ENCODE assay signal across 9 cellular contexts in the genomic region with DNA sequence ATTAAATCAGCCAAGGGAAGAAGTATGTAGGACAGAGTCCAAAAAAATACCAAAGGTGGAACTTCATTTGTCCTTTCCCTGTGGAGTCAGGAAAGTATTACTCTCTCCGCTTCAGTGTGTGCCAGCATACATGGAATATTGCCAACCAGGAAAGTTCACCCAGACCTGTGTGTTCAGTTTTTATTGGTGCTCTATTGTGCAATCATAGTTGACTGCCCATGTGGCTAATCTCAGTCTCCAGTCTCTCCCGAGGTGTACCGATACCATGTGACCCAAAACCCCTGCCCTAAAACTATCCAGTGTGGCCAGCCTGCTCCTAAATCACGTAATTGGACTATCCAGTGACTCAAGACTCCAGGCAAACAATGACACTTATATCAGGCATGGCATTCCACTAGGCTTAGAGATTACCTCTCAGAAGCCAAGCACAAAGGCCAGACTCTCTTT. TPM values are rescaled to one million over a fixed set of nuclear protein-coding genes. Genes with fewer than 3 reads are reported as not detected.
A peak's percentile ranks its signal among the peaks of the same experiment; 100 is the strongest.
DNase-seq lines count a peak whose midpoint lies in the region; ATAC-seq, FAIRE-seq and TF ChIP-seq lines count a peak whose summit lies in the region.
"Had no signal": no experiment of that assay in that cellular context is flagged by ENCODE, and none has a peak within 500 bp of the region (broad histone marks: within the 10 kb centered on the region; RNA-seq: fewer than 3 reads in every experiment).

No MANE protein-coding gene starts in this region.

- no peaks in the 10 kb centered on the region for H3K79me2 ChIP-seq in keratinocyte (ENCODE audit: control insufficient read depth, insufficient read depth, low read length)

- WGBS in body of pancreas, 2 donors = 41 to 61% methylated on average over 4 of the region's 4 CpGs
- 72 to 80% methylated on average over 4 of the region's 4 CpGs for WGBS in testis, 2 donors

- no peaks in the 10 kb centered on the region for H4K20me1 ChIP-seq in keratinocyte (ENCODE audit: control insufficient read depth, extremely low read depth, insufficient read depth, low read length)

- H3K4me1 ChIP-seq in body of pancreas (peaks cover 22% of the 10 kb centered on the region), keratinocyte (ENCODE audit: control insufficient read depth, extremely low read depth, insufficient read depth, low read length) (peaks cover 11% of the 10 kb centered on the region), thoracic aorta (ENCODE audit: control insufficient read depth in 1 of 2, low read depth in 2 of 2) (peaks cover 0 to 13% of the 10 kb centered on the region in 2 donors), testis (no peaks in the 10 kb centered on the region)

- no peak for FAIRE-seq in keratinocyte (lab: Jason Lieb, UNC)

- ATAC-seq in body of pancreas (peak; percentile 96), thoracic aorta (ENCODE audit: insufficient number of reproducible peaks, low FRiP score, low read depth) (peak; percentile 85), GM21619 (IDR thresholded peaks at IDR 0.05; ENCODE audit: unreplicated experiment) (no peak)

- H3K9ac ChIP-seq in keratinocyte (ENCODE audit: control insufficient read depth, extremely low read depth, insufficient read depth, low read length) = no peak overlapping the region

- H3K27ac ChIP-seq in body of pancreas = peak overlapping the region; percentile 48 to 86 (median 74)
- H3K27ac ChIP-seq in keratinocyte (ENCODE audit: control insufficient read depth, insufficient read depth, low read length) = peak overlapping the region; percentile 39
- H3K27ac ChIP-seq in thoracic aorta = peak overlapping the region; percentile 32 to 44
- no peak overlapping the region for H3K27ac ChIP-seq in testis

- no peaks in the 10 kb centered on the region for H3K9me1 ChIP-seq in keratinocyte (ENCODE audit: control insufficient read depth, extremely low read depth, insufficient read depth, low read length)

- TF ChIP-seq POLR2A in body of pancreas (IDR thresholded peaks at IDR 0.05) (no peak), testis (IDR thresholded peaks at IDR 0.05) (no peak)

- DNase-seq in HT1080 (ENCODE audit: low read depth) (peak; percentile 88), body of pancreas (peak; percentile 69 to 87 (median 76)), keratinocyte (ENCODE audit: low read depth, low spot score) (peak; percentile 35), thoracic aorta (ENCODE audit: low spot score) (peak; percentile 9), Kasumi-1 (lab: John Stamatoyannopoulos, UW) (no peak), C1 segment of cervical spinal cord (lab: John Stamatoyannopoulos, UW) (no peak), testis (no peak)
- DNase-seq: cortex of kidney had no signal

- intact Hi-C loops in body of pancreas (cut with DNase I) (no loop called here), testis (cut with DNase I; ENCODE audit: low total_unique reads) (no loop called here)

- H3K9me3 ChIP-seq in body of pancreas (no peaks in the 10 kb centered on the region), keratinocyte (ENCODE audit: control insufficient read depth, low read depth, low read length) (no peaks in the 10 kb centered on the region), thoracic aorta (no peaks in the 10 kb centered on the region), testis (no peaks in the 10 kb centered on the region)

- H3K4me2 ChIP-seq in keratinocyte (ENCODE audit: control insufficient read depth, extremely low read depth, insufficient read depth, low read depth, low read length) = no peak overlapping the region

- H3K27me3 ChIP-seq in body of pancreas = no peaks in the 10 kb centered on the region
- H3K27me3 ChIP-seq in keratinocyte (ENCODE audit: control insufficient read depth, extremely low read depth, insufficient read depth, low read length) = no peaks in the 10 kb centered on the region
- no peaks in the 10 kb centered on the region for H3K27me3 ChIP-seq in thoracic aorta (replicated peaks; ENCODE audit: insufficient read depth)
- H3K27me3 ChIP-seq in testis = no peaks in the 10 kb centered on the region

- dilution Hi-C loops in keratinocyte (cut with MboI; ENCODE audit: extremely low pct_ligation_motif_present, low sequenced_read_pairs) = no loop called here

- H3K36me3 ChIP-seq in body of pancreas (replicated peaks in 1 of 2; ENCODE audit: insufficient read depth in 1 of 2, low read depth in 2 of 2) (peaks cover 0 to 8% of the 10 kb centered on the region in 2 donors), keratinocyte (ENCODE audit: control insufficient read depth in 2 of 2, extremely low read depth in 1 of 2, insufficient read depth in 2 of 2, low read length in 2 of 2) (peaks cover 14 to 30% of the 10 kb centered on the region in 2 experiments), thoracic aorta (peaks cover 44% of the 10 kb centered on the region), testis (ENCODE audit: low read depth, missing control alignments) (no peaks in the 10 kb centered on the region)

- H3K4me3 ChIP-seq in body of pancreas (no peak overlapping the region), keratinocyte (ENCODE audit: control insufficient read depth in 2 of 3, extremely low read depth in 1 of 3, insufficient read depth in 2 of 3, low read depth in 1 of 3, low read length in 3 of 3) (no peak overlapping the region), thoracic aorta (no peak overlapping the region), testis (no peak overlapping the region)

- no peak for TF ChIP-seq CTCF in body of pancreas (IDR thresholded peaks at IDR 0.05)
- TF ChIP-seq CTCF in keratinocyte (optimal IDR thresholded peaks at IDR 0.05 in 1 of 3, IDR thresholded peaks at IDR 0.05 in 1 of 3, conservative IDR thresholded peaks at IDR 0.05 in 1 of 3; ENCODE audit: extremely low read depth in 1 of 3, insufficient read depth in 2 of 3, low read length in 3 of 3) = no peak
- TF ChIP-seq CTCF in thoracic aorta (IDR thresholded peaks at IDR 0.05) = no peak
- no peak for TF ChIP-seq CTCF in testis (IDR thresholded peaks at IDR 0.05)

- H2AFZ ChIP-seq in keratinocyte (ENCODE audit: control insufficient read depth, low read length) = no peak overlapping the region

RNA-seq across cellular contexts. Expression of a gene that starts 38.8 kb away (rescaled TPM):
- 21.5 and 28.2 TPM in 2 replicates for total RNA-seq in HT1080 (2014; rRNA removed; shearing (Covaris generic))
- 27.2 and 32.4 TPM in 2 replicates for polyA plus RNA-seq in HT1080 (2015; cell fraction: cytosol; rRNA removed)
- polyA plus RNA-seq in HT1080 (2015; cell fraction: nucleus; rRNA removed) = 46.4 and 53.9 TPM in 2 replicates
- total RNA-seq in body of pancreas = 10 to 100 TPM; 22.1 to 26.4 TPM
- polyA plus RNA-seq in keratinocyte = 24.2 to 28.8 TPM (median 28.1 TPM) in 3 replicates
- polyA plus RNA-seq in keratinocyte (2011; ENCODE audit: low read depth) = 25.5 TPM
- polyA plus RNA-seq in keratinocyte (2011; cell fraction: cytosol; rRNA removed) = 18.2 and 24.3 TPM in 2 replicates
- polyA plus RNA-seq in keratinocyte (2011; cell fraction: nucleus; rRNA removed) = 47.5 and 49.6 TPM in 2 replicates
- polyA plus RNA-seq in keratinocyte (2012; ENCODE audit: low replicate concordance) = 20.0 and 25.9 TPM in 2 replicates
- 39.4 to 62.6 TPM (median 56.1 TPM) in 3 replicates for polyA minus RNA-seq in keratinocyte
- polyA minus RNA-seq in keratinocyte (2011; cell fraction: cytosol; rRNA and poly(A)+ RNA removed) = 24.0 TPM
- 25.9 and 48.3 TPM in 2 replicates for polyA minus RNA-seq in keratinocyte (2011; cell fraction: nucleus; rRNA and poly(A)+ RNA removed)
- 10 to 100 TPM; 22.5 to 39.7 TPM for total RNA-seq in thoracic aorta
- total RNA-seq in testis = 10 to 100 TPM; 46.7 to 48.6 TPM
- 30.0 TPM for polyA plus RNA-seq in testis (ENCODE audit: insufficient read depth, low read depth, low replicate concordance)

Comparison
In these comparisons a context has a peak if more than half of its experiments do, and no peak if none do; other contexts are left out.
1. DNase-seq: peak in HT1080 (single experiment), body of pancreas (4 of 4), keratinocyte (single experiment) and thoracic aorta (single experiment); none in Kasumi-1 (0 of 2), C1 segment of cervical spinal cord (0 of 14) and testis (single experiment).
2. H3K27ac ChIP-seq: peak in body of pancreas (4 of 4), keratinocyte (single experiment) and thoracic aorta (2 of 2); none in testis (0 of 2).